ENCODE assay signal across 11 cellular contexts in the genomic region with DNA sequence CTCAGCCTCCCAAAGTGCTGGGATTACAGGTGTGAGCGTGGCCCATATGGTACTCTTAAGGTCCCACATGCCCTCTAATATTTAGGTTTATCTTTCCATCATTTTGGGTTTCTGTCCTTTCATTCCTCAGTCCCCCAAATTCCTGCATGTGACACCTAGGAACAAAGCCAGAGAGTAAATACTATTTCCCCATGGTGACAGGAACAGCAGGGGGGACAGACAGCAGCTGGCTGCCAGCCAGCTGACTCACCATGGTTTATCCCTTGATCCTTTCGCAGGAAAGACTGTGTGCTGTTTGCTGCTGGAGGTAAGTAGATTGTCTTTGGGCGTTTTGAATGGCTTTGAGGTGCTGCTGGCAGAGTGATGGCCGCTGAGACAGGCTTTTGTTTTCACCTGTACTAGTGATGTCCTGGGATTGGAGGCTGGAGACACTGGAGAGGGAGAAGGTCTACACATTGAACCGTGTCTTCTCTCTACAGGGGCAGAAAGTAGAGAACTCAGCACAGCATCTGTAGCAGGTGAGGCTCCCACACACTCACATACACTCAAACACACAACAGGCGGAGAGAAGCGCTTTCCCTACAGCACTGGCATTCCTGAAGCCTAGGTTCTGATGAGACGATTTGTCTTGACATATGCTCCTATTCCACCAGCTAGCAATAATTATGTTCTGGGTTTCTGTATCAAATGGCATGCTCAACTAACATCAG.
DNase-seq lines count a peak whose midpoint lies in the region; ATAC-seq and TF ChIP-seq lines count a peak whose summit lies in the region.
"Had no signal": no experiment of that assay in that cellular context is flagged by ENCODE, and none has a peak within 500 bp of the region (broad histone marks: within the 10 kb centered on the region; RNA-seq: fewer than 3 reads in every experiment).

No MANE protein-coding gene starts in this region.

- in situ Hi-C loops in IMR-90 (cut with MboI; ENCODE audit: low sequenced_read_pairs), result no loop called here

- H3K4me3 ChIP-seq in IMR-90 (ENCODE audit: insufficient read depth, low read depth, low read length) (no peak overlapping the region), fibroblast of pulmonary artery (replicated peaks; ENCODE audit: low read depth, low read length) (no peak overlapping the region)
- H3K4me3 ChIP-seq: cardiac muscle cell, vagina had no signal

- peaks cover 12% of the 10 kb centered on the region; the same call in 1 of the 2 replicates for H3K36me3 ChIP-seq in IMR-90 (ENCODE audit: control insufficient read depth, insufficient read depth, low read length)
- H3K36me3 ChIP-seq: cardiac muscle cell had no signal

- H4K5ac ChIP-seq in IMR-90 (ENCODE audit: low read depth, low read length), result no peak overlapping the region

- TF ChIP-seq CTCF in IMR-90 (conservative IDR thresholded peaks at IDR 0.05; ENCODE audit: low read depth, low read length) (no peak), fibroblast of pulmonary artery (IDR thresholded peaks at IDR 0.05; ENCODE audit: low read length, missing control alignments) (no peak)

- no peak overlapping the region for H3K4me2 ChIP-seq in IMR-90 (ENCODE audit: low read depth, low read length)

- 80% methylated on average over 5 of the region's 8 CpGs; no CpG with 5 or more reads in 1 of the 2 experiments for WGBS in IMR-90 (ENCODE audit: extremely low coverage in 2 of 2, insufficient read length in 1 of 2), 2 experiments

- H2AK5ac ChIP-seq in IMR-90 (ENCODE audit: low read depth, low read length), result no peak overlapping the region

- H2BK120ac ChIP-seq in IMR-90 (ENCODE audit: low read depth, low read length), result no peak overlapping the region

- H2BK5ac ChIP-seq in IMR-90 (ENCODE audit: low read depth, low read length, poor library complexity, severe bottlenecking), result no peak overlapping the region

- H4K91ac ChIP-seq in IMR-90 (ENCODE audit: insufficient read depth, low read depth, low read length), result no peak overlapping the region

- no peaks in the 10 kb centered on the region; the same call in 1 of the 2 replicates for H4K20me1 ChIP-seq in IMR-90 (ENCODE audit: insufficient read depth, low read length)

- H2BK20ac ChIP-seq in IMR-90 (ENCODE audit: low read depth, low read length), result no peak overlapping the region

- no peak overlapping the region for H3K56ac ChIP-seq in IMR-90 (ENCODE audit: extremely low read depth, insufficient read depth, low read length)

- no peak overlapping the region for H3K23ac ChIP-seq in IMR-90 (ENCODE audit: low read depth, low read length)

- dilution Hi-C loops in IMR-90 (cut with HindIII; ENCODE audit: low sequenced_read_pairs, unreplicated experiment), result no loop called here

- H3K9me3 ChIP-seq in IMR-90 (ENCODE audit: control insufficient read depth, insufficient read depth, low read length), result no peaks in the 10 kb centered on the region
- H3K9me3 ChIP-seq: vagina had no signal

- H4K8ac ChIP-seq in IMR-90 (ENCODE audit: low read depth in 2 of 2, low read length in 2 of 2), result no peak overlapping the region

- POLR2A ChIA-PET in IMR-90 (lab: Charles Lee; ENCODE audit: unreplicated experiment), result no interaction called here

- peaks cover 7% of the 10 kb centered on the region; the same call in 1 of the 2 replicates for H3K9me1 ChIP-seq in IMR-90 (ENCODE audit: insufficient read depth, low read length)

- no peak overlapping the region for H3K18ac ChIP-seq in IMR-90 (ENCODE audit: low read depth, low read length)

- H2BK15ac ChIP-seq in IMR-90 (ENCODE audit: low read depth, low read length), result no peak overlapping the region

- no peak overlapping the region for H2AFZ ChIP-seq in IMR-90 (replicated peaks; ENCODE audit: low read length, poor library complexity)

- H3K27ac ChIP-seq in IMR-90 (ENCODE audit: insufficient read depth, low read length), result no peak overlapping the region
- H3K27ac ChIP-seq: cardiac muscle cell, vagina had no signal

- no peak overlapping the region for H3K14ac ChIP-seq in IMR-90 (replicated peaks; ENCODE audit: low read depth, low read length)

- DNase-seq in COLO668 (lab: John Stamatoyannopoulos, UW; ENCODE audit: unreplicated experiment), result peak; percentile 90
- peak; percentile 36 for DNase-seq in IMR-90
- DNase-seq in NCI-H774 (lab: John Stamatoyannopoulos, UW), result peak; percentile 72
- peak; percentile 35 for DNase-seq in fibroblast of pulmonary artery (ENCODE audit: low read depth)
- no peak for DNase-seq in pons (ENCODE audit: low spot score)
- DNase-seq in OCI-M1 (lab: John Stamatoyannopoulos, UW), result no peak
- DNase-seq: stimulated activated CD4-positive, alpha-beta T cell treated with anti-CD3 and anti-CD28 coated beads, Interleukin-15, amount 100 ng/mL, for 24 hours had no signal

- no peaks in the 10 kb centered on the region for H3K79me1 ChIP-seq in IMR-90 (ENCODE audit: low read depth in 1 of 2, low read length in 2 of 2)

- TF ChIP-seq POLR2A in IMR-90 (IDR thresholded peaks at IDR 0.05; ENCODE audit: low read depth, low read length), result no peak

- H3K4me1 ChIP-seq in IMR-90 (ENCODE audit: control insufficient read depth, insufficient read depth, low read length), result no peaks in the 10 kb centered on the region; the same call in 1 of the 2 replicates
- H3K4me1 ChIP-seq: vagina had no signal

- H2AK9ac ChIP-seq in IMR-90 (replicated peaks; ENCODE audit: low read depth, low read length, poor library complexity), result no peak overlapping the region

- no peak overlapping the region for H3K9ac ChIP-seq in IMR-90 (ENCODE audit: low read depth, low read length)

- no peaks in the 10 kb centered on the region for H3K27me3 ChIP-seq in IMR-90 (ENCODE audit: control insufficient read depth, insufficient read depth, low read length)
- H3K27me3 ChIP-seq: cardiac muscle cell, vagina had no signal

- no TSS peak for BruUV-seq in IMR-90 (replicated peaks; lab: Mats Ljungman, UMichigan)

- no peak overlapping the region for H3K4ac ChIP-seq in IMR-90 (ENCODE audit: low read depth, low read length)

- TF ChIP-seq RAD21 in IMR-90 (IDR thresholded peaks at IDR 0.05; ENCODE audit: low read length), result no peak

- no peak for ATAC-seq in IMR-90 (ENCODE audit: low read depth)
- no peak for ATAC-seq in esophagus mucosa
- ATAC-seq in HG02885 (IDR thresholded peaks at IDR 0.05; ENCODE audit: poor library complexity, unreplicated experiment), result no peak

- CTCF ChIA-PET in IMR-90 (lab: Yijun Ruan, JAX), result interaction anchor here (0.8 kb wide), 1 partner anchor 377 kb away, joined by 3 read pairs; no protein-coding TSS in a partner anchor

- intact Hi-C loops in IMR-90 (cut with micrococcal nuclease), result no loop called here

TF ChIP-seq in IMR-90, 13 proteins besides CTCF, POLR2A, EP300 and RAD21:
- no peak for TF ChIP-seq RCOR1 (IDR thresholded peaks at IDR 0.05; ENCODE audit: insufficient replicate concordance, low read length)
- TF ChIP-seq NFE2L2 (IDR thresholded peaks at IDR 0.05; ENCODE audit: low read depth, low read length), result no peak
- TF ChIP-seq BHLHE40 (IDR thresholded peaks at IDR 0.05; ENCODE audit: low read depth, low read length), result peak; percentile 49; the same call in 1 of the 2 replicates
TF ChIP-seq in IMR-90: peak in this region for 1.

Comparison
In these comparisons a context has a peak if more than half of its experiments do, and no peak if none do; other contexts are left out.
1. DNase-seq: peak in COLO668 (single experiment), IMR-90 (single experiment), NCI-H774 (single experiment) and fibroblast of pulmonary artery (single experiment); none in pons (single experiment) and OCI-M1 (single experiment).